Comparison of ENCODE assay signal across 24 cellular contexts in genomic region chr2:17688600-17688999, GRCh38.
DNase-seq lines count a peak whose midpoint lies in the region; ATAC-seq, FAIRE-seq and TF ChIP-seq lines count a peak whose summit lies in the region.
"Had no signal": no experiment of that assay in that cellular context is flagged by ENCODE, and none has a peak within 500 bp of the region (broad histone marks: within the 10 kb centered on the region; RNA-seq: fewer than 3 reads in every experiment).

No MANE protein-coding gene starts in this region.

- peaks cover 2% of the 10 kb centered on the region for H3K79me2 ChIP-seq in HepG2 (ENCODE audit: insufficient read depth, low read length)

- peak overlapping the region in 2 of 3 donors; percentile 9 to 48 for H3K27ac Mint-ChIP-seq in CD4-positive, CD25-positive, alpha-beta regulatory T cell
- H3K27ac Mint-ChIP-seq: CD14-positive monocyte; CD4-positive, alpha-beta T cell; CD8-positive, alpha-beta T cell had no signal

- H3K27ac ChIP-seq in CD4-positive, CD25-positive, alpha-beta regulatory T cell (ENCODE audit: insufficient read depth, low read length, poor library complexity, severe bottlenecking) = no peak overlapping the region
- H3K27ac ChIP-seq in HepG2 (ENCODE audit: extremely low read length, insufficient read depth, low read length) = no peak overlapping the region
- H3K27ac ChIP-seq in right lobe of liver = no peak overlapping the region
- no peak overlapping the region for H3K27ac ChIP-seq in lower lobe of right lung
- H3K27ac ChIP-seq: BLaER1 had no signal

- POLR2A ChIA-PET in HepG2 (lab: Yijun Ruan, JAX) = no interaction called here

- peaks cover 54% of the 10 kb centered on the region for H3K36me3 ChIP-seq in CD4-positive, CD25-positive, alpha-beta regulatory T cell (ENCODE audit: control insufficient read depth, insufficient read depth, low read length)
- H3K36me3 ChIP-seq in HepG2 (replicated peaks in 1 of 2; ENCODE audit: control insufficient read depth in 1 of 2, insufficient read depth in 2 of 2, low read length in 2 of 2) (peaks cover 0 to 60% of the 10 kb centered on the region in 2 experiments; a peak in 4 of 5 replicates), right lobe of liver (peaks cover 0 to 3% (median 1%) of the 10 kb centered on the region in 4 donors), lower lobe of right lung (peaks cover 45% of the 10 kb centered on the region)

- CTCF ChIA-PET in HepG2 (lab: Yijun Ruan, JAX; ENCODE audit: low intra/inter-chr PET ratio, low total read pairs) = no interaction called here

- H2AFZ ChIP-seq in HepG2 (ENCODE audit: low read length) = no peak overlapping the region

- TF ChIP-seq RAD21 in HepG2 (CRISPR knock-in tag; IDR thresholded peaks at IDR 0.05) = no peak

- in situ Hi-C loops in HepG2 (cut with HindIII; ENCODE audit: extremely low pct_ligation_motif_present, low pct_unique_long_range_greater_than_20kb) = no loop called here

- H3K36me3 Mint-ChIP-seq in CD4-positive, CD25-positive, alpha-beta regulatory T cell = peaks cover 55% of the 10 kb centered on the region

- WGBS in HepG2 (ENCODE audit: low lambda C conversion rate) = 78% methylated on average over 1 of the region's 1 CpG
- 8% methylated on average over 1 of the region's 1 CpG for WGBS in right lobe of liver (ENCODE audit: insufficient coverage, low coverage, low lambda C conversion rate, missing lambda C conversion rate)

- peaks cover 0 to 14% (median 4%) of the 10 kb centered on the region in 4 donors for H3K4me1 Mint-ChIP-seq in CD4-positive, CD25-positive, alpha-beta regulatory T cell
- H3K4me1 Mint-ChIP-seq: CD14-positive monocyte had no signal

- TF ChIP-seq CTCF in HepG2 (CRISPR knock-in tag; IDR thresholded peaks at IDR 0.05) (no peak), right lobe of liver (IDR thresholded peaks at IDR 0.05) (no peak), lower lobe of right lung (IDR thresholded peaks at IDR 0.05) (no peak)

- no peaks in the 10 kb centered on the region for H3K4me1 ChIP-seq in CD4-positive, CD25-positive, alpha-beta regulatory T cell (ENCODE audit: control insufficient read depth, insufficient read depth, low read length, poor library complexity, severe bottlenecking)
- 0 out of 2 replicates have a peak, but pooled peaks cover 5% of the 10 kb centered on the region for H3K4me1 ChIP-seq in HepG2 (ENCODE audit: insufficient read depth, low read length)
- peaks cover 0 to 9% (median 2%) of the 10 kb centered on the region in 4 donors for H3K4me1 ChIP-seq in right lobe of liver
- H3K4me1 ChIP-seq in lower lobe of right lung = no peaks in the 10 kb centered on the region
- H3K4me1 ChIP-seq: BE2C, BLaER1, Caco-2 had no signal

- TF ChIP-seq POLR2A in HepG2 (IDR thresholded peaks at IDR 0.05; ENCODE audit: insufficient read depth in 1 of 2, low read depth in 2 of 2, low read length in 2 of 2) = no peak
- no peak for TF ChIP-seq POLR2A in right lobe of liver (IDR thresholded peaks at IDR 0.05)

- no peak for ATAC-seq in CD4-positive, CD25-positive, alpha-beta regulatory T cell (ENCODE audit: low read depth in 2 of 2)
- no peak for ATAC-seq in HepG2
- peak in 3 of 4 donors; percentile 28 to 58 (median 39) for ATAC-seq in right lobe of liver
- ATAC-seq in lower lobe of right lung = no peak
- ATAC-seq: CD8-positive, alpha-beta T cell had no signal

- no peaks in the 10 kb centered on the region for H3K27me3 ChIP-seq in CD4-positive, CD25-positive, alpha-beta regulatory T cell (ENCODE audit: control insufficient read depth, insufficient read depth, low read length)
- H3K27me3 ChIP-seq in HepG2 (ENCODE audit: control insufficient read depth in 1 of 2, insufficient read depth in 2 of 2, low read length in 2 of 2) (no peaks in the 10 kb centered on the region), right lobe of liver (no peaks in the 10 kb centered on the region), lower lobe of right lung (ENCODE audit: low read depth) (no peaks in the 10 kb centered on the region)
- H3K27me3 ChIP-seq: BE2C, BLaER1 had no signal

- peak; percentile 38 for FAIRE-seq in GM18507 (lab: Jason Lieb, UNC)
- FAIRE-seq in HepG2 (lab: Jason Lieb, UNC) = no peak
- FAIRE-seq: A204.1, D721Med, G401.6, GM12891, GM19239 had no signal

- H3K9me3 Mint-ChIP-seq in CD4-positive, CD25-positive, alpha-beta regulatory T cell = no peaks in the 10 kb centered on the region
- H3K9me3 Mint-ChIP-seq: CD14-positive monocyte; CD4-positive, alpha-beta T cell; CD8-positive, alpha-beta T cell had no signal

- DNase-seq in CD4-positive, CD25-positive, alpha-beta regulatory T cell = no peak
- no peak for DNase-seq in GM18507 (ENCODE audit: extremely low spot score, insufficient read length, low read depth)
- no peak for DNase-seq in HepG2 (ENCODE audit: low spot score)
- no peak for DNase-seq in right lobe of liver
- DNase-seq in NCI-H2029 (lab: John Stamatoyannopoulos, UW) = no peak
- no peak for DNase-seq in NCI-H774 (lab: John Stamatoyannopoulos, UW)
- DNase-seq in lower lobe of right lung = no peak
- DNase-seq: 8988T; ACHN; BE2C; C1 segment of cervical spinal cord; Caco-2; Calu3; CD4-positive, alpha-beta T cell; CD8-positive, alpha-beta T cell; DMS79 treated with DMSO at 0.1 percent for 48 hours; GF-D8 had no signal

- BruUV-seq in HepG2 (replicated peaks; lab: Mats Ljungman, UMichigan) = no TSS peak

- intact Hi-C loops in HepG2 (cut with micrococcal nuclease; ENCODE audit: unreplicated experiment) (no loop called here), right lobe of liver (cut with DNase I) (no loop called here), lower lobe of right lung (cut with DNase I) (no loop called here)

- H3K9me3 ChIP-seq in CD4-positive, CD25-positive, alpha-beta regulatory T cell (ENCODE audit: control insufficient read depth in 2 of 2, low read length in 2 of 2) = no peaks in the 10 kb centered on the region
- H3K9me3 ChIP-seq in HepG2 (ENCODE audit: low read length) (no peaks in the 10 kb centered on the region), right lobe of liver (no peaks in the 10 kb centered on the region), lower lobe of right lung (no peaks in the 10 kb centered on the region)
- H3K9me3 ChIP-seq: BE2C, Caco-2 had no signal

- TF ChIP-seq EP300 in HepG2 (IDR thresholded peaks at IDR 0.05; ENCODE audit: low read depth in 2 of 2, low read length in 2 of 2) (no peak), HepG2 (CRISPR knock-in tag; IDR thresholded peaks at IDR 0.05; ENCODE audit: borderline replicate concordance) (no peak)

- no peak overlapping the region for H3K4me3 ChIP-seq in CD4-positive, CD25-positive, alpha-beta regulatory T cell (ENCODE audit: low read depth, low read length)
- H3K4me3 ChIP-seq in HepG2 (replicated peaks in 1 of 3; ENCODE audit: insufficient read depth in 1 of 3, low read depth in 2 of 3, low read length in 3 of 3) = no peak overlapping the region
- no peak overlapping the region for H3K4me3 ChIP-seq in right lobe of liver
- no peak overlapping the region for H3K4me3 ChIP-seq in lower lobe of right lung
- H3K4me3 ChIP-seq: BLaER1 had no signal

- H3K4me2 ChIP-seq in HepG2 (ENCODE audit: low read depth, low read length) = no peak overlapping the region
- H3K4me2 ChIP-seq: BLaER1 had no signal

- no peak overlapping the region for H3K9ac ChIP-seq in HepG2 (ENCODE audit: insufficient read depth, low read depth, low read length)
- H3K9ac ChIP-seq: BLaER1 had no signal

- no peak overlapping the region for H3K4me3 Mint-ChIP-seq in CD4-positive, CD25-positive, alpha-beta regulatory T cell
- H3K4me3 Mint-ChIP-seq: CD14-positive monocyte; CD4-positive, alpha-beta T cell; CD8-positive, alpha-beta T cell had no signal

- no peaks in the 10 kb centered on the region for H3K27me3 Mint-ChIP-seq in CD4-positive, CD25-positive, alpha-beta regulatory T cell
- H3K27me3 Mint-ChIP-seq: CD4-positive, alpha-beta T cell had no signal

- no peaks in the 10 kb centered on the region for H4K20me1 ChIP-seq in HepG2 (ENCODE audit: insufficient read depth, low read length)
- H4K20me1 ChIP-seq: BLaER1 had no signal

TF ChIP-seq in HepG2, 621 proteins besides CTCF, POLR2A, EP300 and RAD21:
- TF ChIP-seq CEBPB (IDR thresholded peaks at IDR 0.05; ENCODE audit: borderline replicate concordance, low read depth, low read length) (0 out of 2 replicates have a peak, but pooled peaks have one; percentile 4), ZNF749 (CRISPR knock-in tag; IDR thresholded peaks at IDR 0.05; ENCODE audit: borderline replicate concordance) (no peak), FOXP1 (IDR thresholded peaks at IDR 0.05) (no peak), FOXP1 (CRISPR knock-in tag; IDR thresholded peaks at IDR 0.05) (peak; percentile 31; the same call in 1 of the 2 replicates)

Comparison
In these comparisons a context has a peak if more than half of its experiments do, and no peak if none do; other contexts are left out.
1. ATAC-seq: peak in right lobe of liver (3 of 4); none in CD4-positive, CD25-positive, alpha-beta regulatory T cell (0 of 2), HepG2 (single experiment) and lower lobe of right lung (0 of 2).